ENCODE assay signal across 1 cellular context in genomic region chr17:64022631-64023063, GRCh38.
TF ChIP-seq lines count a peak whose summit lies in the region.

No MANE protein-coding gene starts in this region.

TF ChIP-seq in HEK293, 187 proteins besides CTCF, POLR2A, EP300 and RAD21 (continued from another document):
- TF ChIP-seq ZBTB10 (tag by site-specific recombination; IDR thresholded peaks at IDR 0.05) (no peak), ZBTB21 (tag by site-specific recombination; IDR thresholded peaks at IDR 0.05) (no peak), ZNF664 (tag by site-specific recombination; IDR thresholded peaks at IDR 0.05) (no peak), ZNF19 (tag by site-specific recombination; IDR thresholded peaks at IDR 0.05; ENCODE audit: low read depth) (no peak), ZBTB49 (tag by site-specific recombination; IDR thresholded peaks at IDR 0.05; ENCODE audit: low read depth) (no peak), ATF2 (tag by site-specific recombination; IDR thresholded peaks at IDR 0.05; ENCODE audit: low read depth) (no peak), ZSCAN18 (tag by site-specific recombination; IDR thresholded peaks at IDR 0.05) (no peak), ZNF223 (tag by site-specific recombination; IDR thresholded peaks at IDR 0.05) (no peak)
